In genomic region chr7:28151965-28152364, GRCh38 we compare ENCODE assay signal across 1 cellular context.
TF ChIP-seq lines count a peak whose summit lies in the region.

No MANE protein-coding gene starts in this region.

TF ChIP-seq in IMR-90, 13 proteins besides CTCF, POLR2A, EP300 and RAD21:
- TF ChIP-seq RFX5 (IDR thresholded peaks at IDR 0.05; ENCODE audit: low read depth, low read length) = no peak
- TF ChIP-seq MAFK (IDR thresholded peaks at IDR 0.05; ENCODE audit: low read depth, low read length) = no peak
- TF ChIP-seq MXI1 (IDR thresholded peaks at IDR 0.05; ENCODE audit: borderline replicate concordance, low read depth, low read length) = no peak
- TF ChIP-seq NFE2L2 (IDR thresholded peaks at IDR 0.05; ENCODE audit: low read depth, low read length) = no peak
- no peak for TF ChIP-seq CEBPB (IDR thresholded peaks at IDR 0.05; ENCODE audit: low read depth, low read length)
- TF ChIP-seq SMC3 (IDR thresholded peaks at IDR 0.05; ENCODE audit: low read depth, low read length) = no peak
- no peak for TF ChIP-seq USF2 (IDR thresholded peaks at IDR 0.05; ENCODE audit: low read depth, low read length)
TF ChIP-seq in IMR-90: peak in this region for 0.
